14 cellular contexts compared by ENCODE assay signal in the genomic region with DNA sequence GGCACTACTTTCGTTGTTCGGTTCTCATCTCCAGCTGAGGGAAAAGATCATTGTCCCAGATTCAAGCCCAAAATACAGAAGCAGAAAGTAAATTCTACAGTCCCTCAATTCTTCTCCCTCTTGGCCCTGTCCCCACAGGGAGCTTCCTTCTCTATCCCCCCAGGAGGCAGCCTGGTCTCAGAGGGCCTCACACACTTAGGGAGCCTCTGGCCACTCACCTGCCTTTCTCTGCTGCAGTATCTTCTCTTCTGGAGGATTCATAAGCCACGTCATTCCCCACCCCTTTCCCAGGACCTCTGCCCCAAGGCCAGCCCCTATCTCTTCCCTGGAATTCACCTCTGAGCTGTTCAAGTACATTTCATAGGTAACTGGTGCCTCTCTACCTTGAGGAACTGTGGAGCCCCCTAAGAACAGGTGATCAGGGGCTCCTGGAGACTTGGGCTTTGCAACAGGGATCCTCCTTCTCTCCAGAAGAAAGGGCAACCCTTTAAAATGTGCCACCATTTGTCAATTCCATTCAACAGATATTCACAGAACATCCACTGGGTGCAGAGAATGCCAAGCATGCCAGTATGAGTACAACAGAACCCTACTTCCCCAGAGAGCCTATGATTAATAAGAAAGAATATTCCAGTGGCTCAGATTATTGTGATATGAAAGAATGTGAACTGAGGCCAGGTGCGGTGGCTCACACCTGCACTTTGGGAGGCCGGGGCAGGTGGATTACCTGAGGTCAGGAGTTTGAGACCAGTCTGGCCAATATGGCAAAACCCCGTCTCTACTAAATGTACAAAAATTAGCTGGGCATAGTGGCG.
"Had no signal": no experiment of that assay in that cellular context is flagged by ENCODE, and none has a peak within 500 bp of the region (broad histone marks: within the 10 kb centered on the region; RNA-seq: fewer than 3 reads in every experiment).

No MANE protein-coding gene starts in this region.

- H3K27ac ChIP-seq: brain microvascular endothelial cell, dorsolateral prefrontal cortex, esophagus squamous epithelium, left lung, pancreas, tibial nerve had no signal

- H3K4me1 Mint-ChIP-seq: memory B cell; stimulated activated effector memory CD8-positive, alpha-beta T cell treated with anti-CD3 and anti-CD28 coated beads, Interleukin-12 subunit alpha, Interleukin-12 subunit beta, amount 100 ng/mL, for 72 hours had no signal

- H3K9me3 Mint-ChIP-seq: activated CD4-positive, alpha-beta memory T cell treated with anti-CD3 and anti-CD28 coated beads for 36 hours; activated naive CD4-positive, alpha-beta T cell treated with anti-CD3 and anti-CD28 coated beads, Interleukin-2, amount 50 U/mL, for 24 hours; memory B cell; nephron progenitor cell; stimulated activated effector memory CD8-positive, alpha-beta T cell treated with anti-CD3 and anti-CD28 coated beads, Interleukin-12 subunit alpha, Interleukin-12 subunit beta, amount 100 ng/mL, for 72 hours had no signal

- H3K4me3 ChIP-seq: dorsolateral prefrontal cortex, esophagus squamous epithelium, left lung, pancreas, tibial nerve had no signal

- H3K27ac Mint-ChIP-seq: activated CD4-positive, alpha-beta memory T cell treated with anti-CD3 and anti-CD28 coated beads for 36 hours; memory B cell; nephron progenitor cell; stimulated activated effector memory CD8-positive, alpha-beta T cell treated with anti-CD3 and anti-CD28 coated beads, Interleukin-12 subunit alpha, Interleukin-12 subunit beta, amount 100 ng/mL, for 72 hours had no signal

- H3K27me3 ChIP-seq: pancreas had no signal

- ATAC-seq: left lung; pancreas; stimulated activated effector memory CD8-positive, alpha-beta T cell treated with anti-CD3 and anti-CD28 coated beads, Interleukin-12 subunit alpha, Interleukin-12 subunit beta, amount 100 ng/mL, for 72 hours had no signal

- H3K36me3 ChIP-seq: brain microvascular endothelial cell, esophagus squamous epithelium, left lung, pancreas, tibial nerve had no signal

- H3K36me3 Mint-ChIP-seq: activated CD4-positive, alpha-beta memory T cell treated with anti-CD3 and anti-CD28 coated beads for 36 hours; activated naive CD4-positive, alpha-beta T cell treated with anti-CD3 and anti-CD28 coated beads, Interleukin-2, amount 50 U/mL, for 24 hours; stimulated activated effector memory CD8-positive, alpha-beta T cell treated with anti-CD3 and anti-CD28 coated beads, Interleukin-12 subunit alpha, Interleukin-12 subunit beta, amount 100 ng/mL, for 72 hours had no signal

- H3K4me3 Mint-ChIP-seq: activated CD4-positive, alpha-beta memory T cell treated with anti-CD3 and anti-CD28 coated beads for 36 hours; activated naive CD4-positive, alpha-beta T cell treated with anti-CD3 and anti-CD28 coated beads, Interleukin-2, amount 50 U/mL, for 24 hours; memory B cell; nephron progenitor cell; stimulated activated effector memory CD8-positive, alpha-beta T cell treated with anti-CD3 and anti-CD28 coated beads, Interleukin-12 subunit alpha, Interleukin-12 subunit beta, amount 100 ng/mL, for 72 hours had no signal

- DNase-seq: activated CD4-positive, alpha-beta memory T cell treated with anti-CD3 and anti-CD28 coated beads for 36 hours; brain microvascular endothelial cell; esophagus squamous epithelium; foreskin fibroblast; nephron progenitor cell; small intestine; T-helper 9 cell had no signal

- H3K9me3 ChIP-seq: esophagus squamous epithelium, left lung, pancreas, tibial nerve had no signal
